9 cellular contexts compared by ENCODE assay signal in genomic region chr16:70222574-70222973, GRCh38. TPM values are rescaled to one million over a fixed set of nuclear protein-coding genes. Genes with fewer than 3 reads are reported as not detected.
DNase-seq lines count a peak whose midpoint lies in the region; ATAC-seq and TF ChIP-seq lines count a peak whose summit lies in the region.
"Not testable (repeated sequence)": the region's sequence is repeated elsewhere in the genome, so short reads cannot be mapped to it uniquely, and the experiment has no call there.
"Had no signal": no experiment of that assay in that cellular context is flagged by ENCODE, and none has a peak within 500 bp of the region (broad histone marks: within the 10 kb centered on the region; RNA-seq: fewer than 3 reads in every experiment).

No MANE protein-coding gene starts in this region.

- not testable (repeated sequence) for TF ChIP-seq CTCF in KMS-11 (conservative IDR thresholded peaks at IDR 0.05; ENCODE audit: low read depth, low read length)

- H3K27me3 Mint-ChIP-seq in activated CD4-positive, alpha-beta T cell treated with anti-CD3 and anti-CD28 coated beads, Interleukin-2, amount 10 ng/mL, durations not matched to agents 7 days and 5 days; activated T-cell treated with anti-CD3 and anti-CD28 coated beads, Interleukin-2, amount 50 U/mL, for 24 hours; activated naive CD8-positive, alpha-beta T cell treated with anti-CD3 and anti-CD28 coated beads, Interleukin-2, amount 10 ng/mL, durations not matched to agents 7 days and 5 days; effector memory CD8-positive, alpha-beta T cell: not testable (repeated sequence)

- peaks cover 33% of the 10 kb centered on the region for H3K36me3 Mint-ChIP-seq in activated CD4-positive, alpha-beta T cell treated with anti-CD3 and anti-CD28 coated beads, Interleukin-2, amount 10 ng/mL, durations not matched to agents 7 days and 5 days (ENCODE audit: low read depth)
- H3K36me3 Mint-ChIP-seq in activated T-cell treated with anti-CD3 and anti-CD28 coated beads, Interleukin-2, amount 50 U/mL, for 24 hours (ENCODE audit: low read depth) = peaks cover 68% of the 10 kb centered on the region
- peaks cover 19% of the 10 kb centered on the region for H3K36me3 Mint-ChIP-seq in activated naive CD8-positive, alpha-beta T cell treated with anti-CD3 and anti-CD28 coated beads, Interleukin-2, amount 10 ng/mL, durations not matched to agents 7 days and 5 days
- peaks cover 57% of the 10 kb centered on the region for H3K36me3 Mint-ChIP-seq in effector memory CD8-positive, alpha-beta T cell (ENCODE audit: insufficient read depth)

- not testable (repeated sequence) for H3K4me3 ChIP-seq in BLaER1; KMS-11 (IDR thresholded peaks at IDR 0.05; ENCODE audit: insufficient read depth, low read depth, low read length)

- not testable (repeated sequence) for H3K79me2 ChIP-seq in KMS-11 (ENCODE audit: insufficient read depth, low read depth)

- H3K4me1 ChIP-seq in BLaER1 (peaks cover 13% of the 10 kb centered on the region), KMS-11 (ENCODE audit: low read depth, poor library complexity, severe bottlenecking) (peaks cover 12% of the 10 kb centered on the region)

- peaks cover 16% of the 10 kb centered on the region for H3K4me1 Mint-ChIP-seq in activated CD4-positive, alpha-beta T cell treated with anti-CD3 and anti-CD28 coated beads, Interleukin-2, amount 10 ng/mL, durations not matched to agents 7 days and 5 days
- H3K4me1 Mint-ChIP-seq in activated T-cell treated with anti-CD3 and anti-CD28 coated beads, Interleukin-2, amount 50 U/mL, for 24 hours (ENCODE audit: low read depth) = peaks cover 10% of the 10 kb centered on the region
- H3K4me1 Mint-ChIP-seq in activated naive CD8-positive, alpha-beta T cell treated with anti-CD3 and anti-CD28 coated beads, Interleukin-2, amount 10 ng/mL, durations not matched to agents 7 days and 5 days; effector memory CD8-positive, alpha-beta T cell (ENCODE audit: low read depth in 2 of 2): not testable (repeated sequence)

- CTCF ChIA-PET in activated CD4-positive, alpha-beta T cell treated with anti-CD3 and anti-CD28 coated beads, Interleukin-2, amount 10 ng/mL, durations not matched to agents 7 days and 5 days (lab: Charles Lee) = not testable (repeated sequence)

- ATAC-seq in activated naive CD8-positive, alpha-beta T cell treated with anti-CD3 and anti-CD28 coated beads, Interleukin-2, amount 10 ng/mL, durations not matched to agents 7 days and 5 days (ENCODE audit: low read depth); effector memory CD8-positive, alpha-beta T cell (replicated peaks): not testable (repeated sequence)

- not testable (repeated sequence) for H2AFZ ChIP-seq in KMS-11 (ENCODE audit: low read depth)

- not testable (repeated sequence) for H3K9me3 ChIP-seq in BLaER1

- H3K9ac ChIP-seq in BLaER1, KMS-11: not testable (repeated sequence)

- POLR2A ChIA-PET in activated CD4-positive, alpha-beta T cell treated with anti-CD3 and anti-CD28 coated beads, Interleukin-2, amount 10 ng/mL, durations not matched to agents 7 days and 5 days (lab: Charles Lee); activated naive CD8-positive, alpha-beta T cell treated with anti-CD3 and anti-CD28 coated beads, Interleukin-2, amount 10 ng/mL, durations not matched to agents 7 days and 5 days (lab: Charles Lee): not testable (repeated sequence)

- peak overlapping the region; percentile 71 for H3K27ac Mint-ChIP-seq in activated CD4-positive, alpha-beta T cell treated with anti-CD3 and anti-CD28 coated beads, Interleukin-2, amount 10 ng/mL, durations not matched to agents 7 days and 5 days
- H3K27ac Mint-ChIP-seq in activated T-cell treated with anti-CD3 and anti-CD28 coated beads, Interleukin-2, amount 50 U/mL, for 24 hours = peak overlapping the region; percentile 78
- H3K27ac Mint-ChIP-seq in activated naive CD8-positive, alpha-beta T cell treated with anti-CD3 and anti-CD28 coated beads, Interleukin-2, amount 10 ng/mL, durations not matched to agents 7 days and 5 days = peak overlapping the region; percentile 48
- H3K27ac Mint-ChIP-seq in effector memory CD8-positive, alpha-beta T cell = peak overlapping the region; percentile 72 to 77

- not testable (repeated sequence) for H3K27me3 ChIP-seq in BLaER1; KMS-11 (ENCODE audit: insufficient read depth, low read depth)

- H3K4me2 ChIP-seq in BLaER1 (peak overlapping the region; percentile 28), KMS-11 (peak overlapping the region; percentile 29; the same call in 1 of the 2 replicates)

- not testable (repeated sequence) for H3K27ac ChIP-seq in BLaER1, KMS-11

- H4K20me1 ChIP-seq in BLaER1; KMS-11 (ENCODE audit: insufficient read depth): not testable (repeated sequence)

- not testable (repeated sequence) for H3K9me3 Mint-ChIP-seq in activated CD4-positive, alpha-beta T cell treated with anti-CD3 and anti-CD28 coated beads, Interleukin-2, amount 10 ng/mL, durations not matched to agents 7 days and 5 days; activated T-cell treated with anti-CD3 and anti-CD28 coated beads, Interleukin-2, amount 50 U/mL, for 24 hours; activated naive CD8-positive, alpha-beta T cell treated with anti-CD3 and anti-CD28 coated beads, Interleukin-2, amount 10 ng/mL, durations not matched to agents 7 days and 5 days; effector memory CD8-positive, alpha-beta T cell

- DNase-seq in activated CD4-positive, alpha-beta T cell treated with anti-CD3 and anti-CD28 coated beads, Interleukin-2, amount 10 ng/mL, durations not matched to agents 7 days and 5 days = peak; percentile 8
- not testable (repeated sequence) for DNase-seq in activated T-cell treated with anti-CD3 and anti-CD28 coated beads, Interleukin-2, amount 50 U/mL, for 24 hours; activated naive CD8-positive, alpha-beta T cell treated with anti-CD3 and anti-CD28 coated beads, Interleukin-2, amount 10 ng/mL, durations not matched to agents 7 days and 5 days; effector memory CD8-positive, alpha-beta T cell
- peak; percentile 6 for DNase-seq in renal cortical epithelial cell (ENCODE audit: low read depth)

- H3K4me3 Mint-ChIP-seq in activated CD4-positive, alpha-beta T cell treated with anti-CD3 and anti-CD28 coated beads, Interleukin-2, amount 10 ng/mL, durations not matched to agents 7 days and 5 days; activated T-cell treated with anti-CD3 and anti-CD28 coated beads, Interleukin-2, amount 50 U/mL, for 24 hours; activated naive CD8-positive, alpha-beta T cell treated with anti-CD3 and anti-CD28 coated beads, Interleukin-2, amount 10 ng/mL, durations not matched to agents 7 days and 5 days; effector memory CD8-positive, alpha-beta T cell: not testable (repeated sequence)

- peaks cover 36% of the 10 kb centered on the region for H3K36me3 ChIP-seq in BLaER1
- not testable (repeated sequence) for H3K36me3 ChIP-seq in KMS-11 (ENCODE audit: insufficient read depth)

RNA-seq across cellular contexts. Expression of gene EXOSC6, which starts 29.2 kb away (rescaled TPM):
- total RNA-seq in activated CD4-positive, alpha-beta T cell treated with anti-CD3 and anti-CD28 coated beads, Interleukin-2, amount 10 ng/mL, durations not matched to agents 7 days and 5 days = 10 to 100 TPM; 26.3 to 27.4 TPM
- 10 to 100 TPM; 28.8 to 29.4 TPM for total RNA-seq in activated naive CD8-positive, alpha-beta T cell treated with anti-CD3 and anti-CD28 coated beads, Interleukin-2, amount 10 ng/mL, durations not matched to agents 7 days and 5 days
- total RNA-seq in renal cortical epithelial cell = 28.0 and 28.7 TPM in 2 replicates

RNA-seq across cellular contexts. Expression of gene CLEC18C, which starts 49.0 kb away (rescaled TPM):
- total RNA-seq in activated CD4-positive, alpha-beta T cell treated with anti-CD3 and anti-CD28 coated beads, Interleukin-2, amount 10 ng/mL, durations not matched to agents 7 days and 5 days = under 1 TPM; 0.40 to 0.64 TPM
- total RNA-seq in activated naive CD8-positive, alpha-beta T cell treated with anti-CD3 and anti-CD28 coated beads, Interleukin-2, amount 10 ng/mL, durations not matched to agents 7 days and 5 days = 1 to 10 TPM in 1 of 2 experiments, under 1 TPM in 1; 0.67 to 1.1 TPM
- total RNA-seq in renal cortical epithelial cell = 0.60 and 4.3 TPM in 2 replicates
- total RNA-seq: GM23338, Right ventricle myocardium superior had no signal
